ENCODE assay signal across 1 cellular context in genomic region chr11:97722721-97723120, GRCh38.
TF ChIP-seq lines count a peak whose summit lies in the region.

No MANE protein-coding gene starts in this region.

TF ChIP-seq in HepG2, 621 proteins besides CTCF, POLR2A, EP300 and RAD21:
- TF ChIP-seq TRIM22 (IDR thresholded peaks at IDR 0.05) = no peak
